Comparison of ENCODE assay signal across 28 cellular contexts in the genomic region with DNA sequence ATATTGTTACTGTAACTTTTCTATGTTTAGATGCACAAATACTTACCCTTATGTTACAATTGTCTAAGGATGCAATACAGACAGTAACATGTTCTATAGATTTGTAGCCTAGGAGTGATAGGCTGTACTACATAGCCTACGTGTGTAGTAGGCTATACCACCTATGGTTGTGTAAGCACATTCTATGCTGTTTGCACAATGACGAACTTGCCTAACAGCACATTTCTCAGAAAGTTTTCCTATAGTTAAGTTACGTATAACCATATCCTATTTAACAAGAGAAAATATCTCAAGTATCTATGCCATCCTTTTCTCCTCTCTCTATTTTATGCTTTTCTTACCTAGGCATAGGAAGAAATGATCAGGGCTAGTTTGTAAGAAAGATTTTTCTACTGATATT.
"Had no signal": no experiment of that assay in that cellular context is flagged by ENCODE, and none has a peak within 500 bp of the region (broad histone marks: within the 10 kb centered on the region; RNA-seq: fewer than 3 reads in every experiment).

No MANE protein-coding gene starts in this region.

- H3K4me3 Mint-ChIP-seq: dendritic cell treated with granulocyte-macrophage colony-stimulating factor and Interleukin-4, amounts not matched to agents 40 ng/mL and 50 ng/mL, for 4 days; effector memory CD8-positive, alpha-beta T cell; endodermal cell had no signal

- H3K4me3 ChIP-seq: colonic mucosa, coronary artery, dorsolateral prefrontal cortex, esophagus muscularis mucosa, esophagus squamous epithelium, gastrocnemius medialis, gastroesophageal sphincter, heart left ventricle, heart right ventricle had no signal

- H3K9me3 Mint-ChIP-seq: dendritic cell treated with granulocyte-macrophage colony-stimulating factor and Interleukin-4, amounts not matched to agents 40 ng/mL and 50 ng/mL, for 4 days; effector memory CD8-positive, alpha-beta T cell had no signal

- H3K9me3 ChIP-seq: colonic mucosa, esophagus muscularis mucosa, esophagus squamous epithelium, gastrocnemius medialis, gastroesophageal sphincter, heart right ventricle had no signal

- H3K27ac ChIP-seq: colonic mucosa, coronary artery, dorsolateral prefrontal cortex, epithelial cell of prostate, esophagus muscularis mucosa, esophagus squamous epithelium, foreskin keratinocyte, gastrocnemius medialis, gastroesophageal sphincter, heart left ventricle, heart right ventricle had no signal

- H3K36me3 ChIP-seq: colonic mucosa, esophagus muscularis mucosa, esophagus squamous epithelium, gastrocnemius medialis, gastroesophageal sphincter, heart left ventricle, heart right ventricle had no signal

- H3K4me1 ChIP-seq: colonic mucosa, esophagus muscularis mucosa, esophagus squamous epithelium, foreskin keratinocyte, gastrocnemius medialis, gastroesophageal sphincter, heart left ventricle, heart right ventricle had no signal

- ATAC-seq: effector memory CD8-positive, alpha-beta T cell; esophagus mucosa; foreskin keratinocyte; gastrocnemius medialis; gastroesophageal sphincter; heart left ventricle; heart right ventricle had no signal

- H3K27me3 ChIP-seq: colonic mucosa, esophagus muscularis mucosa, esophagus squamous epithelium, foreskin keratinocyte, gastrocnemius medialis, gastroesophageal sphincter, heart left ventricle had no signal

- DNase-seq: colonic mucosa; cortex of kidney; dermis blood vessel endothelial cell; dorsolateral prefrontal cortex; effector CD4-positive, alpha-beta T cell; effector CD8-positive, alpha-beta T cell; effector memory CD4-positive, alpha-beta T cell; effector memory CD8-positive, alpha-beta T cell; endodermal cell; erythroblast; esophagus squamous epithelium; foreskin fibroblast; foreskin keratinocyte; foreskin melanocyte; gastrocnemius medialis; glutamatergic neuron; head of caudate nucleus; heart left ventricle; heart right ventricle had no signal

- H3K27me3 Mint-ChIP-seq: dendritic cell treated with granulocyte-macrophage colony-stimulating factor and Interleukin-4, amounts not matched to agents 40 ng/mL and 50 ng/mL, for 4 days; effector memory CD8-positive, alpha-beta T cell had no signal

- FAIRE-seq: endometrium, endothelial cell of umbilical vein, frontal cortex had no signal

- H3K27ac Mint-ChIP-seq: dendritic cell treated with granulocyte-macrophage colony-stimulating factor and Interleukin-4, amounts not matched to agents 40 ng/mL and 50 ng/mL, for 4 days; effector memory CD8-positive, alpha-beta T cell; endodermal cell had no signal
